In genomic region chr4:179029683-179030082, GRCh38 we compare ENCODE assay signal across 6 cellular contexts.
"Had no signal": no experiment of that assay in that cellular context is flagged by ENCODE, and none has a peak within 500 bp of the region (broad histone marks: within the 10 kb centered on the region; RNA-seq: fewer than 3 reads in every experiment).

No MANE protein-coding gene starts in this region.

- ATAC-seq: HepG2, K562 had no signal

- H3K36me3 Mint-ChIP-seq: IgD-negative memory B cell had no signal

- H3K27ac Mint-ChIP-seq: IgD-negative memory B cell had no signal

- H3K27me3 Mint-ChIP-seq: IgD-negative memory B cell had no signal

- H3K4me3 Mint-ChIP-seq: IgD-negative memory B cell had no signal

- DNase-seq: IMR-90, KBM-7, KG1 had no signal
